1 cellular context compared by ENCODE assay signal in genomic region chr20:4950437-4950836, GRCh38.
TF ChIP-seq lines count a peak whose summit lies in the region.

No MANE protein-coding gene starts in this region.

TF ChIP-seq in GM23338, 12 proteins besides CTCF, POLR2A, EP300 and RAD21 (continued from another document):
- TF ChIP-seq, protein P1, sequence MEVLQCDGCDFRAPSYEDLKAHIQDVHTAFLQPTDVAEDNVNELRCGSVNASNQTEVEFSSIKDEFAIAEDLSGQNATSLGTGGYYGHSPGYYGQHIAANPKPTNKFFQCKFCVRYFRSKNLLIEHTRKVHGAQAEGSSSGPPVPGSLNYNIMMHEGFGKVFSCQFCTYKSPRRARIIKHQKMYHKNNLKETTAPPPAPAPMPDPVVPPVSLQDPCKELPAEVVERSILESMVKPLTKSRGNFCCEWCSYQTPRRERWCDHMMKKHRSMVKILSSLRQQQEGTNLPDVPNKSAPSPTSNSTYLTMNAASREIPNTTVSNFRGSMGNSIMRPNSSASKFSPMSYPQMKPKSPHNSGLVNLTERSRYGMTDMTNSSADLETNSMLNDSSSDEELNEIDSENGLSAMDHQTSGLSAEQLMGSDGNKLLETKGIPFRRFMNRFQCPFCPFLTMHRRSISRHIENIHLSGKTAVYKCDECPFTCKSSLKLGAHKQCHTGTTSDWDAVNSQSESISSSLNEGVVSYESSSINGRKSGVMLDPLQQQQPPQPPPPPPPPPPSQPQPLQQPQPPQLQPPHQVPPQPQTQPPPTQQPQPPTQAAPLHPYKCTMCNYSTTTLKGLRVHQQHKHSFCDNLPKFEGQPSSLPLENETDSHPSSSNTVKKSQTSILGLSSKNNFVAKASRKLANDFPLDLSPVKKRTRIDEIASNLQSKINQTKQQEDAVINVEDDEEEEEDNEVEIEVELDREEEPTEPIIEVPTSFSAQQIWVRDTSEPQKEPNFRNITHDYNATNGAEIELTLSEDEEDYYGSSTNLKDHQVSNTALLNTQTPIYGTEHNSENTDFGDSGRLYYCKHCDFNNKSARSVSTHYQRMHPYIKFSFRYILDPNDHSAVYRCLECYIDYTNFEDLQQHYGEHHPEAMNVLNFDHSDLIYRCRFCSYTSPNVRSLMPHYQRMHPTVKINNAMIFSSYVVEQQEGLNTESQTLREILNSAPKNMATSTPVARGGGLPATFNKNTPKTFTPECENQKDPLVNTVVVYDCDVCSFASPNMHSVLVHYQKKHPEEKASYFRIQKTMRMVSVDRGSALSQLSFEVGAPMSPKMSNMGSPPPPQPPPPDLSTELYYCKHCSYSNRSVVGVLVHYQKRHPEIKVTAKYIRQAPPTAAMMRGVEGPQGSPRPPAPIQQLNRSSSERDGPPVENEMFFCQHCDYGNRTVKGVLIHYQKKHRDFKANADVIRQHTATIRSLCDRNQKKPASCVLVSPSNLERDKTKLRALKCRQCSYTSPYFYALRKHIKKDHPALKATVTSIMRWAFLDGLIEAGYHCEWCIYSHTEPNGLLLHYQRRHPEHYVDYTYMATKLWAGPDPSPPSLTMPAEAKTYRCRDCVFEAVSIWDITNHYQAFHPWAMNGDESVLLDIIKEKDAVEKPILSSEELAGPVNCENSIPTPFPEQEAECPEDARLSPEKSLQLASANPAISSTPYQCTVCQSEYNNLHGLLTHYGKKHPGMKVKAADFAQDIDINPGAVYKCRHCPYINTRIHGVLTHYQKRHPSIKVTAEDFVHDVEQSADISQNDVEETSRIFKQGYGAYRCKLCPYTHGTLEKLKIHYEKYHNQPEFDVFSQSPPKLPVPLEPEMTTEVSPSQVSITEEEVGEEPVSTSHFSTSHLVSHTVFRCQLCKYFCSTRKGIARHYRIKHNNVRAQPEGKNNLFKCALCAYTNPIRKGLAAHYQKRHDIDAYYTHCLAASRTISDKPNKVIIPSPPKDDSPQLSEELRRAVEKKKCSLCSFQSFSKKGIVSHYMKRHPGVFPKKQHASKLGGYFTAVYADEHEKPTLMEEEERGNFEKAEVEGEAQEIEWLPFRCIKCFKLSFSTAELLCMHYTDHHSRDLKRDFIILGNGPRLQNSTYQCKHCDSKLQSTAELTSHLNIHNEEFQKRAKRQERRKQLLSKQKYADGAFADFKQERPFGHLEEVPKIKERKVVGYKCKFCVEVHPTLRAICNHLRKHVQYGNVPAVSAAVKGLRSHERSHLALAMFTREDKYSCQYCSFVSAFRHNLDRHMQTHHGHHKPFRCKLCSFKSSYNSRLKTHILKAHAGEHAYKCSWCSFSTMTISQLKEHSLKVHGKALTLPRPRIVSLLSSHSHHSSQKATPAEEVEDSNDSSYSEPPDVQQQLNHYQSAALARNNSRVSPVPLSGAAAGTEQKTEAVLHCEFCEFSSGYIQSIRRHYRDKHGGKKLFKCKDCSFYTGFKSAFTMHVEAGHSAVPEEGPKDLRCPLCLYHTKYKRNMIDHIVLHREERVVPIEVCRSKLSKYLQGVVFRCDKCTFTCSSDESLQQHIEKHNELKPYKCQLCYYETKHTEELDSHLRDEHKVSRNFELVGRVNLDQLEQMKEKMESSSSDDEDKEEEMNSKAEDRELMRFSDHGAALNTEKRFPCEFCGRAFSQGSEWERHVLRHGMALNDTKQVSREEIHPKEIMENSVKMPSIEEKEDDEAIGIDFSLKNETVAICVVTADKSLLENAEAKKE (CRISPR knock-in tag; IDR thresholded peaks at IDR 0.05): no peak
- TF ChIP-seq NANOG (IDR thresholded peaks at IDR 0.05; ENCODE audit: borderline replicate concordance) (no peak), ZNF331 (CRISPR knock-in tag; IDR thresholded peaks at IDR 0.05; ENCODE audit: low read depth) (no peak), STAT1 (IDR thresholded peaks at IDR 0.05; ENCODE audit: unreplicated experiment) (no peak), JUNB (IDR thresholded peaks at IDR 0.05; ENCODE audit: unreplicated experiment) (no peak)
